In genomic region chr11:101738494-101738893, GRCh38 we compare ENCODE assay signal across 29 cellular contexts.
DNase-seq lines count a peak whose midpoint lies in the region; ATAC-seq lines count a peak whose summit lies in the region.
"Had no signal": no experiment of that assay in that cellular context is flagged by ENCODE, and none has a peak within 500 bp of the region (broad histone marks: within the 10 kb centered on the region; RNA-seq: fewer than 3 reads in every experiment).

No MANE protein-coding gene starts in this region.

- H2BK15ac ChIP-seq in mesendoderm (replicated peaks; ENCODE audit: low read depth) = no peak overlapping the region

- no peak overlapping the region for H2BK120ac ChIP-seq in mesendoderm (ENCODE audit: low read depth, low read length)

- H2AK5ac ChIP-seq in mesendoderm (ENCODE audit: low read length) = no peak overlapping the region

- no peak overlapping the region for H2BK5ac ChIP-seq in mesendoderm (ENCODE audit: low read length)

- H3K4me1 ChIP-seq in mesendoderm (ENCODE audit: control insufficient read depth, low read depth, low read length) = peaks cover 2% of the 10 kb centered on the region
- H3K4me1 ChIP-seq: BE2C had no signal

- no peak overlapping the region for H3K23ac ChIP-seq in mesendoderm (ENCODE audit: low read length)

- no peak overlapping the region for H3K18ac ChIP-seq in mesendoderm (ENCODE audit: low read length)

- no peak overlapping the region for H3K9ac ChIP-seq in mesendoderm (ENCODE audit: low read length)

- ATAC-seq in Right ventricle myocardium superior (ENCODE audit: poor library complexity) (no peak), HG02678 (IDR thresholded peaks at IDR 0.05; ENCODE audit: unreplicated experiment) (no peak)
- ATAC-seq: activated naive CD8-positive, alpha-beta T cell treated with anti-CD3 and anti-CD28 coated beads, Interleukin-2, amount 50 U/mL, for 24 hours; effector memory CD8-positive, alpha-beta T cell; GM23338; K562; left ventricle myocardium superior; naive thymus-derived CD8-positive, alpha-beta T cell; Panc1; stimulated activated memory B cell treated with anti-CD40 and anti-IgM and Interleukin-4, amounts not matched to agents 10 μg/mL and 1 μg/mL and 100 μg/mL, for 72 hours had no signal

- no CpG with 5 or more reads among the region's 1 CpG for WGBS in mesendoderm (ENCODE audit: extremely low coverage, insufficient coverage, low lambda C conversion rate)

- no peak overlapping the region for H4K8ac ChIP-seq in mesendoderm (ENCODE audit: low read depth, low read length)

- no peaks in the 10 kb centered on the region for H3K27me3 ChIP-seq in mesendoderm (ENCODE audit: insufficient read depth, low read length, poor library complexity)
- H3K27me3 ChIP-seq: BE2C, MG63 had no signal

- H3K4me2 ChIP-seq in mesendoderm (ENCODE audit: low read length) = no peak overlapping the region
- H3K4me2 ChIP-seq: GM23338 had no signal

- no peaks in the 10 kb centered on the region for H3K79me2 ChIP-seq in mesendoderm (ENCODE audit: control insufficient read depth, insufficient read depth, low read length)

- no peak overlapping the region for H3K27ac ChIP-seq in mesendoderm (ENCODE audit: low read depth, low read length)

- H4K5ac ChIP-seq in mesendoderm (ENCODE audit: low read length) = no peak overlapping the region

- DNase-seq in Ammon's horn (ENCODE audit: low spot score) = peak; percentile 61
- DNase-seq in EL = peak; percentile 3
- DNase-seq in NCI-H69 (lab: John Stamatoyannopoulos, UW) = peak; percentile 3
- DNase-seq in mesendoderm = peak; percentile 74
- no peak for DNase-seq in Right ventricle myocardium superior
- DNase-seq in stimulated activated CD4-positive, alpha-beta T cell treated with anti-CD3 and anti-CD28 coated beads, Interleukin-4, amount 100 ng/mL, for 4 hours = no peak
- no peak for DNase-seq in glomerular visceral epithelial cell (ENCODE audit: extremely low spot score)
- DNase-seq: activated CD4-positive, alpha-beta memory T cell treated with anti-CD3 and anti-CD28 coated beads for 36 hours; activated CD4-positive, alpha-beta T cell treated with anti-CD3 and anti-CD28 coated beads for 1 hour; activated CD8-positive, alpha-beta memory T cell treated with anti-CD3 and anti-CD28 coated beads, Interleukin-2, amount 50 U/mL, for 4 hours; activated naive CD4-positive, alpha-beta T cell; activated naive CD8-positive, alpha-beta T cell treated with anti-CD3 and anti-CD28 coated beads, Interleukin-2, amount 50 U/mL, for 24 hours; BE2C; CD8-positive, alpha-beta memory T cell; cortex of kidney; effector memory CD8-positive, alpha-beta T cell; head of caudate nucleus; left ventricle myocardium superior; MG63; midbrain; naive thymus-derived CD8-positive, alpha-beta T cell; NCI-H524 treated with DMSO at 0.1 percent for 48 hours; SHP77; trophoblast cell had no signal

- H3K79me1 ChIP-seq in mesendoderm (ENCODE audit: low read length) = no peaks in the 10 kb centered on the region

- no peak overlapping the region for H3K56ac ChIP-seq in mesendoderm (ENCODE audit: low read length)

- H3K4me3 ChIP-seq in mesendoderm (ENCODE audit: low read length) = no peak overlapping the region
- H3K4me3 ChIP-seq: GM23338, K562, MG63 had no signal

- H3K36me3 ChIP-seq in mesendoderm (ENCODE audit: control insufficient read depth, insufficient read depth, low read length) = no peaks in the 10 kb centered on the region
- H3K36me3 ChIP-seq: BE2C, MG63 had no signal

- intact Hi-C loops in Right ventricle myocardium superior (cut with DNase I) = no loop called here

- no peak overlapping the region for H3K4ac ChIP-seq in mesendoderm (ENCODE audit: low read depth, low read length)

Comparison
In these comparisons a context has a peak if more than half of its experiments do, and no peak if none do; other contexts are left out.
1. DNase-seq: peak in Ammon's horn (single experiment), EL (single experiment), NCI-H69 (single experiment) and mesendoderm (single experiment); none in Right ventricle myocardium superior (single experiment), stimulated activated CD4-positive, alpha-beta T cell treated with anti-CD3 and anti-CD28 coated beads, Interleukin-4, amount 100 ng/mL, for 4 hours (0 of 2) and glomerular visceral epithelial cell (single experiment).